In the genomic region with DNA sequence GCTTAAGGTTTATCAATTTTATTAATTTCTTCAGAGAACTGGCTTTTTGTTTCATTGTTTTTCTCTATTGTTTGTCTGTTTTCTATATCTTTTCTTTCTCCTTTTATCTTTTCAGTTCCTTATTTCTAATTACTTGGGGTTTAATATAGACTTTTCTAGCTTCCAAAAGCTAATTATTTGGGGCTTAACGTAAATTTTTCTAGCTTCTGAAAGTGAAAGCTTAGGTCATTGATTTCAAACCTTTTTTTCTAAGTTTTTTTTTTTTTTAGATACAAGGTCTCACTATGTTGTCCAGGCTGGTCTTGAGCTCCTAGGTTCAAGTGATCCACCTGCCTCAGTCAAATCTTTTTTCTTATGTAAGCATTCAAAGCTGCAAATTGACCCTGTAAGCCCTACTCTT, we compare ENCODE assay signal across 11 cellular contexts.
"Had no signal": no experiment of that assay in that cellular context is flagged by ENCODE, and none has a peak within 500 bp of the region (broad histone marks: within the 10 kb centered on the region; RNA-seq: fewer than 3 reads in every experiment).

No MANE protein-coding gene starts in this region.

- H2AFZ ChIP-seq: GM23248 had no signal

- H3K9ac ChIP-seq: GM23248, KMS-11 had no signal

- H3K27ac ChIP-seq: GM23248, HL-60, KMS-11 had no signal

- H3K36me3 ChIP-seq: HAP-1 had no signal

- ATAC-seq: HCT116, HepG2 had no signal

- FAIRE-seq: HepG2 had no signal

- H3K4me3 ChIP-seq: GM23248, HAP-1 had no signal

- H3K4me2 ChIP-seq: KMS-11 had no signal

- H3K4me3 Mint-ChIP-seq: HFFc6 had no signal

- DNase-seq: GM23248, GOT3, H7, HFFc6, KBM-7 had no signal

- H3K4me1 ChIP-seq: HAP-1 had no signal

- H3K9me3 ChIP-seq: HAP-1 had no signal

- H3K27ac Mint-ChIP-seq: HFFc6 had no signal

- H3K27me3 Mint-ChIP-seq: IgD-negative memory B cell had no signal
